Comparison of ENCODE assay signal across 8 cellular contexts in the genomic region with DNA sequence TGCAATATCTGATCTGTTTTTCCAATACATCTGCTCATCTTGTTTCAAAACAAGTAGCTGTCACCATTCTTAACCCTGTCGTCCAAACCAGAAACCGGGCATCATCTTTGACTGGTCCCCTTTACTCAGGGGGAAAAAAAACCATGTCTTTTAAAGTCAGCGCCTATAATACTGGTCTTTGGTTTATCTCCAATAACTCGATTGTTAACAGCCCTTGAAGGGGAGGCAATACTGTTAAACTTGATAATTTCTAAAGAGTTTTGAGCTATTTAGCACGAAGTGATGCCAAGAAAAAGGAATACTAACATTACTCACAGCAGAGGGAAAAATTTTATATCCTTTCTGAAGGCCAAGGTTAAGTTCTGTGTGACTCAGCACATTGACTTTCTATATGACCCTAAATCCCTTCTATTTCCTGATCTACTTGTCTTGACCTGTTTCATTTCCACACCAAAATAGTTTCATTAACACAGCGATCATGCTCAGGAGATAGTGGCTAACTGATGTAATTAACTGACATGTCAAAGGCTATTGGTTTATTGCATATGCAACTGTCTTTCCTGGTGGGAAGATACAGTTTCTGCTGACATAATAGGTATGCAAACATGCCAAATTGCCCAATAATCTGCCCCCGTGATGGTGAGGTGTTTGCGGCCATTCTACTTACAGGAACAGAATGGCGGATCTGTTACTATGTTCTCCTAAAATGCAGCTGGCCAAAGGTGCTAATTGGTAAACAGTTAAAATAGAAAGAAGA. TPM values are rescaled to one million over a fixed set of nuclear protein-coding genes. Genes with fewer than 3 reads are reported as not detected.
DNase-seq lines count a peak whose midpoint lies in the region; ATAC-seq, FAIRE-seq and TF ChIP-seq lines count a peak whose summit lies in the region.

No MANE protein-coding gene starts in this region.

- no peak overlapping the region for H3K4me3 ChIP-seq in pancreas

- peak overlapping the region; percentile 5 for H3K4me3 Mint-ChIP-seq in chondrocyte (ENCODE audit: unreplicated experiment)
- no peak overlapping the region for H3K4me3 Mint-ChIP-seq in stimulated activated memory B cell treated with anti-CD40 and anti-IgM and Interleukin-4, amounts not matched to agents 10 μg/mL and 1 μg/mL and 100 μg/mL, for 72 hours

- H3K4me1 ChIP-seq in pancreas = peaks cover 0 to 16% (median 9%) of the 10 kb centered on the region in 3 donors

- no peaks in the 10 kb centered on the region for H3K27me3 Mint-ChIP-seq in chondrocyte (ENCODE audit: low read depth)
- peaks cover 9% of the 10 kb centered on the region for H3K27me3 Mint-ChIP-seq in stimulated activated memory B cell treated with anti-CD40 and anti-IgM and Interleukin-4, amounts not matched to agents 10 μg/mL and 1 μg/mL and 100 μg/mL, for 72 hours

- in situ Hi-C loops in G401 (cut with HindIII; ENCODE audit: low sequenced_read_pairs) = no loop called here

- 75% methylated on average over 9 of the region's 9 CpGs for WGBS in pancreas, 2 donors

- peak overlapping the region in 1 of 4 donors; percentile 42 for H3K27ac ChIP-seq in pancreas

- H3K4me1 Mint-ChIP-seq in chondrocyte (ENCODE audit: low read depth) = peaks cover 46% of the 10 kb centered on the region
- H3K4me1 Mint-ChIP-seq in stimulated activated memory B cell treated with anti-CD40 and anti-IgM and Interleukin-4, amounts not matched to agents 10 μg/mL and 1 μg/mL and 100 μg/mL, for 72 hours = no peaks in the 10 kb centered on the region

- no peaks in the 10 kb centered on the region for H3K36me3 Mint-ChIP-seq in chondrocyte (ENCODE audit: low read depth)
- H3K36me3 Mint-ChIP-seq in stimulated activated memory B cell treated with anti-CD40 and anti-IgM and Interleukin-4, amounts not matched to agents 10 μg/mL and 1 μg/mL and 100 μg/mL, for 72 hours = no peaks in the 10 kb centered on the region

- peak overlapping the region; percentile 84 for H3K27ac Mint-ChIP-seq in chondrocyte (ENCODE audit: unreplicated experiment)
- no peak overlapping the region for H3K27ac Mint-ChIP-seq in stimulated activated memory B cell treated with anti-CD40 and anti-IgM and Interleukin-4, amounts not matched to agents 10 μg/mL and 1 μg/mL and 100 μg/mL, for 72 hours

- intact Hi-C loops in pancreas (cut with DNase I) = no loop called here

- H3K9me3 Mint-ChIP-seq in chondrocyte (ENCODE audit: low read depth) = no peaks in the 10 kb centered on the region
- H3K9me3 Mint-ChIP-seq in stimulated activated memory B cell treated with anti-CD40 and anti-IgM and Interleukin-4, amounts not matched to agents 10 μg/mL and 1 μg/mL and 100 μg/mL, for 72 hours = no peaks in the 10 kb centered on the region

- H3K27me3 ChIP-seq in pancreas = no peaks in the 10 kb centered on the region

- FAIRE-seq in pancreas (lab: Jason Lieb, UNC) (no peak), urothelium cell line (lab: Jason Lieb, UNC) (no peak)

- TF ChIP-seq CTCF in chondrocyte (IDR thresholded peaks at IDR 0.05) (no peak), pancreas (IDR thresholded peaks at IDR 0.05) (no peak)

- DNase-seq in G401 (ENCODE audit: low spot score) = peak; percentile 16
- peak; percentile 63 for DNase-seq in NCI-H510A (lab: John Stamatoyannopoulos, UW)
- DNase-seq in chondrocyte (ENCODE audit: low spot score) = no peak
- no peak for DNase-seq in pancreas
- no peak for DNase-seq in urothelium cell line (ENCODE audit: low spot score)

- ATAC-seq in pancreas (peak in 3 of 4 donors; percentile 39 to 65 (median 39)), HG03108 (IDR thresholded peaks at IDR 0.05; ENCODE audit: unreplicated experiment) (no peak), GM18861 (IDR thresholded peaks at IDR 0.05; ENCODE audit: unreplicated experiment) (no peak)
- no peak for ATAC-seq in stimulated activated memory B cell treated with anti-CD40 and anti-IgM and Interleukin-4, amounts not matched to agents 10 μg/mL and 1 μg/mL and 100 μg/mL, for 72 hours

- no peaks in the 10 kb centered on the region for H3K36me3 ChIP-seq in pancreas

- no peaks in the 10 kb centered on the region for H3K9me3 ChIP-seq in pancreas

RNA-seq across cellular contexts. Expression of gene NFIA, which starts 59.1 kb away (rescaled TPM):
- 0.37 and 0.47 TPM in 2 replicates for total RNA-seq in G401 (2014; rRNA removed; shearing (Covaris generic))
- total RNA-seq in chondrocyte = 43.0 to 64.1 TPM (median 47.3 TPM) in 3 replicates
- 10 to 100 TPM; 29.0 to 48.1 (median 32.8) TPM for total RNA-seq in pancreas
- polyA plus RNA-seq in pancreas = 1 to 10 TPM; 4.9 to 5.6 TPM

Comparison
In these comparisons a context has a peak if more than half of its experiments do, and no peak if none do; other contexts are left out.
1. DNase-seq: peak in G401 (single experiment) and NCI-H510A (single experiment); none in chondrocyte (single experiment), pancreas (0 of 6) and urothelium cell line (single experiment).
2. ATAC-seq: peak in pancreas (3 of 4); none in stimulated activated memory B cell treated with anti-CD40 and anti-IgM and Interleukin-4, amounts not matched to agents 10 μg/mL and 1 μg/mL and 100 μg/mL, for 72 hours (single experiment), HG03108 (single experiment) and GM18861 (single experiment).
3. RNA of gene NFIA, which starts 59.1 kb away (total RNA-seq): 43.0 to 64.1 TPM in chondrocyte and 29.0 to 48.1 TPM in pancreas; 0.37 to 0.47 TPM in G401; every median in the first group is over 10 times any median in the second.